1 cellular context compared by ENCODE assay signal in the genomic region with DNA sequence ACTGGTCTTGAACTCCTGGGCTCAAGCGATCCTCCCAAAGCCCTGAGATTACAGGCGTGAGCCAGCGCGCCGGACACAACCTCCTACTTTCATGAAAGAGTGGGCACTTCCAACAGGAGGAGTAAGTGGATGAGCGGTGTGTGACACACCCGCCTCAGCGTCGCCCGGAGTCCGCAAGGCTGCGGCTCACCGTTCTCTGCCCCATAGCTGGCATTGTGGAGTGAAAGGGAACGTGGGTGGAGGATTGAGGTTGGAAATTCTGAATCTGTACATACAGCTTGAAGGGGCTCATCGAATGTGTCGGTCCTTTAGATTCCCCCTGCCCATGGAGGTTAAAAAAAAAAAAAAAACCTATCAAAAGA.
TF ChIP-seq lines count a peak whose summit lies in the region.

No MANE protein-coding gene starts in this region.

TF ChIP-seq in IMR-90, 13 proteins besides CTCF, POLR2A, EP300 and RAD21:
- no peak for TF ChIP-seq MAFK (IDR thresholded peaks at IDR 0.05; ENCODE audit: low read depth, low read length)
- no peak for TF ChIP-seq NFE2L2 (IDR thresholded peaks at IDR 0.05; ENCODE audit: low read depth, low read length)
- TF ChIP-seq MAZ (IDR thresholded peaks at IDR 0.05; ENCODE audit: borderline replicate concordance, low read depth, low read length), result no peak
- TF ChIP-seq BHLHE40 (IDR thresholded peaks at IDR 0.05; ENCODE audit: low read depth, low read length), result no peak
- TF ChIP-seq SMC3 (IDR thresholded peaks at IDR 0.05; ENCODE audit: low read depth, low read length), result no peak
- no peak for TF ChIP-seq CEBPB (IDR thresholded peaks at IDR 0.05; ENCODE audit: low read depth, low read length)
- TF ChIP-seq, protein P1, sequence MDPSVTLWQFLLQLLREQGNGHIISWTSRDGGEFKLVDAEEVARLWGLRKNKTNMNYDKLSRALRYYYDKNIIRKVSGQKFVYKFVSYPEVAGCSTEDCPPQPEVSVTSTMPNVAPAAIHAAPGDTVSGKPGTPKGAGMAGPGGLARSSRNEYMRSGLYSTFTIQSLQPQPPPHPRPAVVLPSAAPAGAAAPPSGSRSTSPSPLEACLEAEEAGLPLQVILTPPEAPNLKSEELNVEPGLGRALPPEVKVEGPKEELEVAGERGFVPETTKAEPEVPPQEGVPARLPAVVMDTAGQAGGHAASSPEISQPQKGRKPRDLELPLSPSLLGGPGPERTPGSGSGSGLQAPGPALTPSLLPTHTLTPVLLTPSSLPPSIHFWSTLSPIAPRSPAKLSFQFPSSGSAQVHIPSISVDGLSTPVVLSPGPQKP (IDR thresholded peaks at IDR 0.05; ENCODE audit: borderline replicate concordance, low read depth, low read length), result no peak
- no peak for TF ChIP-seq MXI1 (IDR thresholded peaks at IDR 0.05; ENCODE audit: borderline replicate concordance, low read depth, low read length)
- no peak for TF ChIP-seq FOS (IDR thresholded peaks at IDR 0.05; ENCODE audit: low read depth, low read length)
- TF ChIP-seq, protein P2, sequence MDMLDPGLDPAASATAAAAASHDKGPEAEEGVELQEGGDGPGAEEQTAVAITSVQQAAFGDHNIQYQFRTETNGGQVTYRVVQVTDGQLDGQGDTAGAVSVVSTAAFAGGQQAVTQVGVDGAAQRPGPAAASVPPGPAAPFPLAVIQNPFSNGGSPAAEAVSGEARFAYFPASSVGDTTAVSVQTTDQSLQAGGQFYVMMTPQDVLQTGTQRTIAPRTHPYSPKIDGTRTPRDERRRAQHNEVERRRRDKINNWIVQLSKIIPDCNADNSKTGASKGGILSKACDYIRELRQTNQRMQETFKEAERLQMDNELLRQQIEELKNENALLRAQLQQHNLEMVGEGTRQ (IDR thresholded peaks at IDR 0.05; ENCODE audit: low read depth, low read length), result no peak
- TF ChIP-seq CHD1 (IDR thresholded peaks at IDR 0.05; ENCODE audit: low read depth, low read length), result no peak
- TF ChIP-seq RCOR1 (IDR thresholded peaks at IDR 0.05; ENCODE audit: insufficient replicate concordance, low read length), result no peak
- TF ChIP-seq RFX5 (IDR thresholded peaks at IDR 0.05; ENCODE audit: low read depth, low read length), result no peak
